22 cellular contexts compared by ENCODE assay signal in the genomic region with DNA sequence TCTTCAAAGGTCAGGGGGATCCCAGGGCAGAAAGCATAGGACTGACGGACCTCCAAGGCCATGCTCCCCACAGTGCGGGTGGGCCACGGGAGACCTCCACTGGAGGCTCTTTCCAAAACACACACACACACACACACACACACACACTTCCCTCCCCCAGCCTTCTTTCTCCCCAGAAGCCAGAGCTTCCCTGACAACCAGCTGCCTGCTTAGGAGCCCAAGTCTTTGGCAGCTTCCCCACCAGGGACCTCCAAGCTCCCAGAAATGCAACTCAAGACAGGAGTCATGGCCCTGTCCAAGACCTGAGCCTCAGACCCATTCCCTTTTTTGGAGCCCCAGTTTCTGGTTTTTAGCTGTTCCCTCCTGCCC. TPM values are rescaled to one million over a fixed set of nuclear protein-coding genes. Genes with fewer than 3 reads are reported as not detected.
"Had no signal": no experiment of that assay in that cellular context is flagged by ENCODE, and none has a peak within 500 bp of the region (broad histone marks: within the 10 kb centered on the region; RNA-seq: fewer than 3 reads in every experiment).

No MANE protein-coding gene starts in this region.

- DNase-seq: activated B cell treated with CpG ODN at 0.5 μM for 24 hours; activated CD4-positive, alpha-beta T cell treated with anti-CD3 and anti-CD28 coated beads, Interleukin-2, amount 10 ng/mL, durations not matched to agents 24 days and 14 days; activated CD8-positive, alpha-beta memory T cell treated with anti-CD3 and anti-CD28 coated beads for 24 hours; activated naive CD4-positive, alpha-beta T cell treated with anti-CD3 and anti-CD28 coated beads for 36 hours; amniotic stem cell; central memory CD4-positive, alpha-beta T cell; effector CD4-positive, alpha-beta T cell; esophagus squamous epithelium; kidney; psoas muscle; small intestine; stimulated activated CD4-positive, alpha-beta T cell treated with anti-CD3 and anti-CD28 coated beads, Interleukin-4, amount 100 ng/mL, for 24 hours; stomach; testis; upper lobe of right lung had no signal

- H3K4me1 ChIP-seq: psoas muscle had no signal

- ATAC-seq: psoas muscle had no signal

- H3K9me3 ChIP-seq: esophagus squamous epithelium, psoas muscle, stomach, testis, upper lobe of right lung had no signal

- H3K36me3 ChIP-seq: esophagus squamous epithelium, stomach, upper lobe of right lung had no signal

- H3K27ac Mint-ChIP-seq: activated B cell treated with CpG ODN at 0.5 μM for 24 hours; activated naive CD4-positive, alpha-beta T cell treated with anti-CD3 and anti-CD28 coated beads for 36 hours; nephron progenitor cell; T-helper 1 cell treated with Interleukin-12 subunit alpha and Interleukin-12 subunit beta and Interleukin-4 antibody, amounts not matched to agents 30 μg/mL and 1 μg/mL, for 36 hours had no signal

- H3K27me3 ChIP-seq: esophagus squamous epithelium, stomach, testis, upper lobe of right lung had no signal

- H3K4me3 ChIP-seq: coronary artery, esophagus squamous epithelium, psoas muscle, stomach, testis, upper lobe of right lung had no signal

- H3K27ac ChIP-seq: psoas muscle, testis had no signal

- H3K27me3 Mint-ChIP-seq: activated B cell treated with CpG ODN at 0.5 μM for 24 hours; activated CD4-positive, alpha-beta T cell treated with anti-CD3 and anti-CD28 coated beads, Interleukin-2, amount 10 ng/mL, durations not matched to agents 24 days and 14 days had no signal

- H3K9me3 Mint-ChIP-seq: activated B cell treated with CpG ODN at 0.5 μM for 24 hours; activated CD4-positive, alpha-beta T cell treated with anti-CD3 and anti-CD28 coated beads, Interleukin-2, amount 10 ng/mL, durations not matched to agents 24 days and 14 days; activated naive CD4-positive, alpha-beta T cell treated with anti-CD3 and anti-CD28 coated beads for 36 hours; T-helper 1 cell treated with Interleukin-12 subunit alpha and Interleukin-12 subunit beta and Interleukin-4 antibody, amounts not matched to agents 30 μg/mL and 1 μg/mL, for 36 hours had no signal

- H3K4me3 Mint-ChIP-seq: activated B cell treated with CpG ODN at 0.5 μM for 24 hours; activated CD4-positive, alpha-beta T cell treated with anti-CD3 and anti-CD28 coated beads, Interleukin-2, amount 10 ng/mL, durations not matched to agents 24 days and 14 days; activated naive CD4-positive, alpha-beta T cell treated with anti-CD3 and anti-CD28 coated beads for 36 hours; nephron progenitor cell; T-helper 1 cell treated with Interleukin-12 subunit alpha and Interleukin-12 subunit beta and Interleukin-4 antibody, amounts not matched to agents 30 μg/mL and 1 μg/mL, for 36 hours had no signal

RNA-seq across cellular contexts. Expression of a gene that starts 0.7 kb away (rescaled TPM):
- total RNA-seq: activated B cell treated with CpG ODN at 0.5 μM for 24 hours, endothelial cell of umbilical vein, fibroblast of villous mesenchyme, glomerular endothelial cell, osteocyte, psoas muscle, stomach had no signal
- polyA plus RNA-seq: endothelial cell of umbilical vein had no signal
